Comparison of ENCODE assay signal across 20 cellular contexts in genomic region chr16:23351360-23351759, GRCh38. TPM values are rescaled to one million over a fixed set of nuclear protein-coding genes. Genes with fewer than 3 reads are reported as not detected.
DNase-seq lines count a peak whose midpoint lies in the region; ATAC-seq, FAIRE-seq and TF ChIP-seq lines count a peak whose summit lies in the region.
"Had no signal": no experiment of that assay in that cellular context is flagged by ENCODE, and none has a peak within 500 bp of the region (broad histone marks: within the 10 kb centered on the region; RNA-seq: fewer than 3 reads in every experiment).

No MANE protein-coding gene starts in this region.

- no peaks in the 10 kb centered on the region for H3K9me3 ChIP-seq in kidney (ENCODE audit: control insufficient read depth in 1 of 2, low read length in 2 of 2)
- H3K9me3 ChIP-seq in transverse colon, result no peaks in the 10 kb centered on the region
- H3K9me3 ChIP-seq: SJSA1 had no signal

- TF ChIP-seq CTCF in kidney (IDR thresholded peaks at IDR 0.05; ENCODE audit: borderline replicate concordance, extremely low read depth, insufficient read depth) (no peak), transverse colon (IDR thresholded peaks at IDR 0.05) (no peak)

- TF ChIP-seq EP300 in transverse colon (IDR thresholded peaks at IDR 0.05; ENCODE audit: low read depth), result no peak

- in situ Hi-C loops in transverse colon (cut with MboI; ENCODE audit: low pct_ligation_motif_present in 1 of 4, low pct_unique_long_range_greater_than_20kb in 1 of 4, low sequenced_read_pairs in 3 of 4), result no loop called here

- DNase-seq in NCI-H748 (lab: John Stamatoyannopoulos, UW; ENCODE audit: unreplicated experiment), result peak; percentile 6
- DNase-seq in NCI-H748 treated with DMSO at 0.1 percent for 48 hours (lab: John Stamatoyannopoulos, UW), result no peak
- DNase-seq in NCI-H2196 (lab: John Stamatoyannopoulos, UW; ENCODE audit: unreplicated experiment), result peak; percentile 72
- DNase-seq in kidney, result peak; percentile 37
- DNase-seq in transverse colon, result peak; percentile 79
- DNase-seq in T-helper 9 cell, result no peak
- DNase-seq: C1 segment of cervical spinal cord, DND-41, GDM1, GM23248, MM.1S, NCI-H2081 treated with DMSO at 0.1 percent for 48 hours, NCI-H226, NCI-H82, SW 1271 had no signal

- no peak overlapping the region for H3K4me3 ChIP-seq in kidney (ENCODE audit: low read length in 2 of 2)
- H3K4me3 ChIP-seq in transverse colon, result no peak overlapping the region
- H3K4me3 ChIP-seq: GM23248, SJSA1 had no signal

- FAIRE-seq in kidney (lab: Jason Lieb, UNC), result no peak
- FAIRE-seq: A204.1 had no signal

- 43% methylated on average over 5 of the region's 5 CpGs; no CpG with 5 or more reads in 1 of the 2 donors for WGBS in transverse colon (ENCODE audit: low coverage in 1 of 2), 2 donors

- ATAC-seq in HG03175 (IDR thresholded peaks at IDR 0.05; ENCODE audit: unreplicated experiment) (no peak), HG03442 (IDR thresholded peaks at IDR 0.05; ENCODE audit: unreplicated experiment) (no peak)
- ATAC-seq: HCT116 had no signal

- H3K4me1 ChIP-seq in kidney (ENCODE audit: control insufficient read depth in 1 of 2, insufficient read depth in 1 of 2, low read depth in 1 of 2, low read length in 2 of 2), result no peaks in the 10 kb centered on the region
- peaks cover 0 to 13% (median 6%) of the 10 kb centered on the region in 4 donors for H3K4me1 ChIP-seq in transverse colon
- H3K4me1 ChIP-seq: SJSA1 had no signal

- intact Hi-C loops in kidney (cut with DNase I) (no loop called here), transverse colon (cut with DNase I; ENCODE audit: low total_unique reads) (no loop called here)

- H3K27ac ChIP-seq in kidney (ENCODE audit: low read depth in 2 of 2, low read length in 2 of 2) (no peak overlapping the region), transverse colon (peak overlapping the region in 1 of 4 donors; percentile 44)
- H3K27ac ChIP-seq: GM23248, SJSA1 had no signal

- H3K36me3 ChIP-seq in kidney (ENCODE audit: control insufficient read depth in 1 of 2, insufficient read depth in 2 of 2, low read length in 2 of 2) (no peaks in the 10 kb centered on the region), transverse colon (no peaks in the 10 kb centered on the region)
- H3K36me3 ChIP-seq: SJSA1 had no signal

- no peak for TF ChIP-seq POLR2A in transverse colon (IDR thresholded peaks at IDR 0.05)

- no peaks in the 10 kb centered on the region for H3K27me3 ChIP-seq in transverse colon
- H3K27me3 ChIP-seq: SJSA1 had no signal

- no peak overlapping the region for H3K9ac ChIP-seq in kidney (ENCODE audit: low read length in 2 of 2)
- H3K9ac ChIP-seq: GM23248 had no signal

RNA-seq across cellular contexts. Expression of gene SCNN1B, which starts 49.3 kb away (rescaled TPM):
- total RNA-seq in kidney (7.8 TPM), transverse colon (100 to 1,000 TPM; 142 to 729 (median 556) TPM)
- 62.9 TPM for polyA plus RNA-seq in kidney (ENCODE audit: insufficient read depth, low read depth, low replicate concordance)
- total RNA-seq: GM23248, SJSA1 had no signal
- polyA plus RNA-seq: GM23248 had no signal

Comparison
In these comparisons a context has a peak if more than half of its experiments do, and no peak if none do; other contexts are left out.
1. DNase-seq: peak in NCI-H748 (single experiment), NCI-H2196 (single experiment), kidney (single experiment) and transverse colon (single experiment); none in NCI-H748 treated with DMSO at 0.1 percent for 48 hours (single experiment) and T-helper 9 cell (single experiment).
2. RNA of gene SCNN1B, which starts 49.3 kb away (total RNA-seq): 142 to 729 TPM in transverse colon; 7.8 TPM in kidney (single experiment); every median in the first group is over 10 times any median in the second.